ENCODE assay signal across 8 cellular contexts in the genomic region with DNA sequence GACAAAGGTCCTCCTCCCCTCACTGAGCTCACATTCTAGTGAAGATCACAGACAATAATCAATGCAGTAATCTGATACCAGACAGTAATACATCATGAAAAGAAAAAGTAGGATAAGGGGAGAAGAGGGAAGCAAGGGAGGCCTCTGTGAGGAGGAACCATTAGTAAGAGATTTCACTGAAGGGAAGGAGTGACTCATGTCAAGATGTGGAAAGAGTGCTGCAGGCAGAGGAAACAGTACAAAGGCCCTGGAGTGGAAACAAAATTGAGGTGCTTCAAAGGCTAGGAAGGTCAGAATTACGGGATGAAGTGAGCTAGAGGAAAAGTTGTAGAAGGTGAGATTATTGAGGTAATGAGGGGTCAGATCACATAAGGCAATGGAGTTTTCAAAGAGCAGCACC. TPM values are rescaled to one million over a fixed set of nuclear protein-coding genes. Genes with fewer than 3 reads are reported as not detected.
DNase-seq lines count a peak whose midpoint lies in the region; ATAC-seq and TF ChIP-seq lines count a peak whose summit lies in the region.

No MANE protein-coding gene starts in this region.

- H3K4me1 ChIP-seq in Karpas-422 (ENCODE audit: low read length), result peaks cover 34% of the 10 kb centered on the region
- H3K4me1 ChIP-seq in lower lobe of right lung, result peaks cover 8% of the 10 kb centered on the region

- no peaks in the 10 kb centered on the region for H4K20me1 ChIP-seq in Karpas-422 (ENCODE audit: insufficient read depth, low read depth, low read length)

- no peaks in the 10 kb centered on the region for H3K27me3 Mint-ChIP-seq in activated naive CD8-positive, alpha-beta T cell treated with anti-CD3 and anti-CD28 coated beads, Interleukin-2, amount 10 ng/mL, durations not matched to agents 7 days and 5 days

- H3K36me3 Mint-ChIP-seq in activated naive CD8-positive, alpha-beta T cell treated with anti-CD3 and anti-CD28 coated beads, Interleukin-2, amount 10 ng/mL, durations not matched to agents 7 days and 5 days, result peaks cover 48% of the 10 kb centered on the region

- peak; percentile 83 for DNase-seq in CD1c-positive myeloid dendritic cell (ENCODE audit: extremely low spot score)
- DNase-seq in Karpas-422, result no peak
- no peak for DNase-seq in activated naive CD8-positive, alpha-beta T cell treated with anti-CD3 and anti-CD28 coated beads, Interleukin-2, amount 10 ng/mL, durations not matched to agents 7 days and 5 days
- DNase-seq in lower lobe of right lung, result no peak
- no peak for DNase-seq in NCI-H2196 treated with DMSO at 0.1 percent for 48 hours (lab: John Stamatoyannopoulos, UW; ENCODE audit: unreplicated experiment)
- DNase-seq in putamen (ENCODE audit: low spot score), result no peak
- DNase-seq in NCI-H1417 (lab: John Stamatoyannopoulos, UW), result no peak
- DNase-seq in activated effector memory CD4-positive, alpha-beta T cell treated with anti-CD3 and anti-CD28 coated beads, Interleukin-2, amount 50 U/mL, for 16 hours, result no peak

- H3K27me3 ChIP-seq in Karpas-422 (ENCODE audit: low read length), result no peaks in the 10 kb centered on the region
- H3K27me3 ChIP-seq in lower lobe of right lung (ENCODE audit: low read depth), result no peaks in the 10 kb centered on the region

- no peaks in the 10 kb centered on the region for H3K9me3 ChIP-seq in Karpas-422 (ENCODE audit: low read length)
- no peaks in the 10 kb centered on the region for H3K9me3 ChIP-seq in lower lobe of right lung

- peaks cover 45% of the 10 kb centered on the region for H3K4me1 Mint-ChIP-seq in activated naive CD8-positive, alpha-beta T cell treated with anti-CD3 and anti-CD28 coated beads, Interleukin-2, amount 10 ng/mL, durations not matched to agents 7 days and 5 days

- no peak overlapping the region for H3K9ac ChIP-seq in Karpas-422 (ENCODE audit: low read length)

- H3K36me3 ChIP-seq in Karpas-422 (ENCODE audit: insufficient read depth, low read length) (peaks cover 39% of the 10 kb centered on the region), lower lobe of right lung (no peaks in the 10 kb centered on the region)

- H3K9me3 Mint-ChIP-seq in activated naive CD8-positive, alpha-beta T cell treated with anti-CD3 and anti-CD28 coated beads, Interleukin-2, amount 10 ng/mL, durations not matched to agents 7 days and 5 days, result no peaks in the 10 kb centered on the region

- no peaks in the 10 kb centered on the region for H3K9me2 ChIP-seq in Karpas-422 (replicated peaks; ENCODE audit: insufficient read depth, low read length)

- H3K79me2 ChIP-seq in Karpas-422 (ENCODE audit: low read length), result peaks cover 15% of the 10 kb centered on the region

- POLR2A ChIA-PET in activated naive CD8-positive, alpha-beta T cell treated with anti-CD3 and anti-CD28 coated beads, Interleukin-2, amount 10 ng/mL, durations not matched to agents 7 days and 5 days (lab: Charles Lee), result interaction anchor here (1.8 to 3.0 kb wide), 2 partner anchors 38 to 40 kb away, joined by 5 to 18 read pairs; a partner anchor contains a TSS

- H3K27ac ChIP-seq in Karpas-422 (ENCODE audit: low read length), result peak overlapping the region; percentile 71
- peak overlapping the region; percentile 56 for H3K27ac ChIP-seq in lower lobe of right lung

- TF ChIP-seq CTCF in lower lobe of right lung (IDR thresholded peaks at IDR 0.05), result no peak

- no peak overlapping the region for H2AFZ ChIP-seq in Karpas-422 (ENCODE audit: low read length)

- H3K4me3 ChIP-seq in Karpas-422 (ENCODE audit: low read length) (no peak overlapping the region), lower lobe of right lung (no peak overlapping the region)

- peak overlapping the region; percentile 16 for H3K4me2 ChIP-seq in Karpas-422 (ENCODE audit: low read depth, low read length, poor library complexity, severe bottlenecking)

- H3K27ac Mint-ChIP-seq in activated naive CD8-positive, alpha-beta T cell treated with anti-CD3 and anti-CD28 coated beads, Interleukin-2, amount 10 ng/mL, durations not matched to agents 7 days and 5 days, result peak overlapping the region; percentile 89

- H3K4me3 Mint-ChIP-seq in activated naive CD8-positive, alpha-beta T cell treated with anti-CD3 and anti-CD28 coated beads, Interleukin-2, amount 10 ng/mL, durations not matched to agents 7 days and 5 days, result peak overlapping the region; percentile 55

- intact Hi-C loops in lower lobe of right lung (cut with DNase I), result no loop called here

- ATAC-seq in activated naive CD8-positive, alpha-beta T cell treated with anti-CD3 and anti-CD28 coated beads, Interleukin-2, amount 10 ng/mL, durations not matched to agents 7 days and 5 days (ENCODE audit: low read depth), result peak; percentile 68
- peak; percentile 85 to 88 for ATAC-seq in lower lobe of right lung

RNA-seq across cellular contexts. Expression of a gene that starts 38.1 kb away (rescaled TPM):
- 18.9 and 59.9 TPM in 2 replicates for total RNA-seq in Karpas-422 (2014; rRNA removed; shearing (Covaris generic); ENCODE audit: low replicate concordance)
- 10 to 100 TPM; 27.4 to 28.3 TPM for total RNA-seq in activated naive CD8-positive, alpha-beta T cell treated with anti-CD3 and anti-CD28 coated beads, Interleukin-2, amount 10 ng/mL, durations not matched to agents 7 days and 5 days
- total RNA-seq in lower lobe of right lung, result 47.7 TPM

RNA-seq across cellular contexts. Expression of a gene that starts 39.5 kb away (rescaled TPM):
- total RNA-seq in Karpas-422 (2014; rRNA removed; shearing (Covaris generic); ENCODE audit: low replicate concordance), result 49.1 and 102 TPM in 2 replicates
- 10 to 100 TPM; 19.6 to 22.8 TPM for total RNA-seq in activated naive CD8-positive, alpha-beta T cell treated with anti-CD3 and anti-CD28 coated beads, Interleukin-2, amount 10 ng/mL, durations not matched to agents 7 days and 5 days
- 15.1 TPM for total RNA-seq in lower lobe of right lung
